Comparison of ENCODE assay signal across 14 cellular contexts in genomic region chr7:6725003-6725402, GRCh38. TPM values are rescaled to one million over a fixed set of nuclear protein-coding genes. Genes with fewer than 3 reads are reported as not detected.
DNase-seq lines count a peak whose midpoint lies in the region; ATAC-seq, FAIRE-seq and TF ChIP-seq lines count a peak whose summit lies in the region.
"Had no signal": no experiment of that assay in that cellular context is flagged by ENCODE, and none has a peak within 500 bp of the region (broad histone marks: within the 10 kb centered on the region; RNA-seq: fewer than 3 reads in every experiment).

No MANE protein-coding gene starts in this region.

- H3K4me3 ChIP-seq in neuronal stem cell (ENCODE audit: low read length in 2 of 2), result no peak overlapping the region

- ATAC-seq in GM21423 (IDR thresholded peaks at IDR 0.05; ENCODE audit: unreplicated experiment), result peak; percentile 67
- ATAC-seq in HG03159 (IDR thresholded peaks at IDR 0.05; ENCODE audit: unreplicated experiment), result peak; percentile 77
- ATAC-seq in GM18520 (IDR thresholded peaks at IDR 0.05; ENCODE audit: unreplicated experiment), result no peak
- ATAC-seq: effector memory CD8-positive, alpha-beta T cell had no signal

- peaks cover 3% of the 10 kb centered on the region for H3K79me1 ChIP-seq in neuronal stem cell (ENCODE audit: low read depth, low read length)

- peak; percentile 61 for FAIRE-seq in GM12891 (lab: Jason Lieb, UNC)
- FAIRE-seq: islet of Langerhans had no signal

- no peak overlapping the region for H3K9ac ChIP-seq in neuronal stem cell (ENCODE audit: low read depth, low read length, poor library complexity)

- no peak overlapping the region for H2BK15ac ChIP-seq in neuronal stem cell (ENCODE audit: low read length)

- no peak for TF ChIP-seq POLR2A in GM12891 (IDR thresholded peaks at IDR 0.05; ENCODE audit: low read depth, low read length)

- DNase-seq in GM12891 (ENCODE audit: insufficient read length, low spot score), result peak; percentile 60
- DNase-seq in SIG-M5 treated with dmso at 0.1 percent for 504 hours (lab: John Stamatoyannopoulos, UW; ENCODE audit: unreplicated experiment), result peak; percentile 82
- DNase-seq in iPS-NIHi11 (ENCODE audit: low spot score), result no peak
- no peak for DNase-seq in neuronal stem cell (ENCODE audit: low spot score)
- no peak for DNase-seq in NCI-H748 treated with DMSO at 0.1 percent for 48 hours (lab: John Stamatoyannopoulos, UW)
- DNase-seq: activated effector memory CD4-positive, alpha-beta T cell treated with Interleukin-2 at 50 U/mL for 16 hours; COR-L47; effector memory CD8-positive, alpha-beta T cell; HCEC 1CT; NCI-H146 had no signal

- H2AFZ ChIP-seq in neuronal stem cell (ENCODE audit: low read length), result no peak overlapping the region

- H3K18ac ChIP-seq in neuronal stem cell (ENCODE audit: low read length), result no peak overlapping the region

- no peak overlapping the region for H2AK5ac ChIP-seq in neuronal stem cell (ENCODE audit: low read depth, low read length)

- WGBS in neuronal stem cell (ENCODE audit: extremely low coverage in 2 of 2, insufficient read length in 2 of 2, insufficient replicate concordance in 1 of 2), 2 donors, result no CpG with 5 or more reads among the region's 10 CpGs

- H3K4me2 ChIP-seq in neuronal stem cell (ENCODE audit: insufficient read depth, low read length, poor library complexity, severe bottlenecking), result no peak overlapping the region

- no peaks in the 10 kb centered on the region for H3K9me3 ChIP-seq in neuronal stem cell (replicated peaks in 1 of 2; ENCODE audit: control insufficient read depth in 2 of 2, insufficient read depth in 1 of 2, low read depth in 1 of 2, low read length in 2 of 2)

- H3K4me1 ChIP-seq in neuronal stem cell (ENCODE audit: control insufficient read depth in 2 of 2, insufficient read depth in 1 of 2, low read depth in 1 of 2, low read length in 2 of 2), result no peaks in the 10 kb centered on the region

- H3K23ac ChIP-seq in neuronal stem cell (ENCODE audit: low read depth, low read length, poor library complexity), result no peak overlapping the region

- H3K4ac ChIP-seq in neuronal stem cell (ENCODE audit: low read length), result no peak overlapping the region

- no peak overlapping the region for H3K14ac ChIP-seq in neuronal stem cell (ENCODE audit: low read length)

- no peaks in the 10 kb centered on the region for H3K36me3 ChIP-seq in neuronal stem cell (replicated peaks in 1 of 2; ENCODE audit: control insufficient read depth in 2 of 2, insufficient read depth in 2 of 2, low read length in 2 of 2)

- H4K8ac ChIP-seq in neuronal stem cell (ENCODE audit: low read depth, low read length), result no peak overlapping the region

- no peak overlapping the region for H2BK12ac ChIP-seq in neuronal stem cell (ENCODE audit: low read length)

- H2BK5ac ChIP-seq in neuronal stem cell (ENCODE audit: low read length), result no peak overlapping the region

- no peaks in the 10 kb centered on the region for H3K27me3 ChIP-seq in neuronal stem cell (ENCODE audit: control insufficient read depth in 3 of 3, insufficient read depth in 3 of 3, low read depth in 1 of 3, low read length in 3 of 3)

- H4K91ac ChIP-seq in neuronal stem cell (ENCODE audit: low read depth, low read length, poor library complexity), result no peak overlapping the region

- no peak overlapping the region for H2BK120ac ChIP-seq in neuronal stem cell (ENCODE audit: low read depth, low read length)

- no peak overlapping the region for H3K27ac ChIP-seq in neuronal stem cell (replicated peaks; ENCODE audit: low read length)

TF ChIP-seq in GM12891, 5 proteins besides CTCF, POLR2A, EP300 and RAD21:
- TF ChIP-seq POU2F2 (IDR thresholded peaks at IDR 0.05; ENCODE audit: low read depth, low read length) (no peak), POLR2AphosphoS5 (IDR thresholded peaks at IDR 0.05; ENCODE audit: low read depth, low read length) (no peak), SPI1 (IDR thresholded peaks at IDR 0.05; ENCODE audit: low read depth, low read length) (peak; percentile 56)

RNA-seq across cellular contexts. Expression of gene ZNF12, which starts 18.3 kb away (rescaled TPM):
- polyA plus RNA-seq in GM12891 (2012; ENCODE audit: low read depth, missing spikeins), result 9.8 TPM
- 14.7 TPM for polyA plus RNA-seq in neuronal stem cell (2013, experiment 1 of 2)
- 14.7 TPM for polyA plus RNA-seq in neuronal stem cell (2013, experiment 2 of 2)

RNA-seq across cellular contexts. Expression of gene RSPH10B2, which starts 28.9 kb away (rescaled TPM):
- not detected for polyA plus RNA-seq in GM12891 (2012; ENCODE audit: low read depth, missing spikeins)
- polyA plus RNA-seq in neuronal stem cell (2013, experiment 1 of 2), result 0.13 TPM
- 0.06 TPM for polyA plus RNA-seq in neuronal stem cell (2013, experiment 2 of 2)

Comparison
In these comparisons a context has a peak if more than half of its experiments do, and no peak if none do; other contexts are left out.
1. DNase-seq: peak in GM12891 (single experiment) and SIG-M5 treated with dmso at 0.1 percent for 504 hours (single experiment); none in iPS-NIHi11 (single experiment), neuronal stem cell (single experiment) and NCI-H748 treated with DMSO at 0.1 percent for 48 hours (single experiment).